In genomic region chr11:3832816-3833215, GRCh38 we compare ENCODE assay signal across 14 cellular contexts. TPM values are rescaled to one million over a fixed set of nuclear protein-coding genes. Genes with fewer than 3 reads are reported as not detected.
DNase-seq lines count a peak whose midpoint lies in the region; ATAC-seq and TF ChIP-seq lines count a peak whose summit lies in the region.
"Had no signal": no experiment of that assay in that cellular context is flagged by ENCODE, and none has a peak within 500 bp of the region (broad histone marks: within the 10 kb centered on the region; RNA-seq: fewer than 3 reads in every experiment).

No MANE protein-coding gene starts in this region.

- H3K9me3 Mint-ChIP-seq in activated naive CD4-positive, alpha-beta T cell treated with anti-CD3 and anti-CD28 coated beads for 36 hours: no peaks in the 10 kb centered on the region
- no peaks in the 10 kb centered on the region for H3K9me3 Mint-ChIP-seq in activated CD8-positive, alpha-beta T cell treated with anti-CD3 and anti-CD28 coated beads for 36 hours
- no peaks in the 10 kb centered on the region for H3K9me3 Mint-ChIP-seq in immature natural killer cell

- intact Hi-C loops in activated naive CD4-positive, alpha-beta T cell treated with anti-CD3 and anti-CD28 coated beads for 36 hours (cut with micrococcal nuclease): loop anchor here (1.0 kb wide), 1 partner anchor 7 kb away; the partner anchor contains the start of gene RHOG
- intact Hi-C loops in activated CD8-positive, alpha-beta T cell treated with anti-CD3 and anti-CD28 coated beads for 36 hours (cut with micrococcal nuclease): no loop called here

- H3K27ac Mint-ChIP-seq in activated naive CD4-positive, alpha-beta T cell treated with anti-CD3 and anti-CD28 coated beads for 36 hours: peak overlapping the region; percentile 86
- H3K27ac Mint-ChIP-seq in activated CD8-positive, alpha-beta T cell treated with anti-CD3 and anti-CD28 coated beads for 36 hours: peak overlapping the region; percentile 91
- peak overlapping the region; percentile 85 to 98 (median 93) for H3K27ac Mint-ChIP-seq in immature natural killer cell

- no peaks in the 10 kb centered on the region for H3K27me3 Mint-ChIP-seq in activated naive CD4-positive, alpha-beta T cell treated with anti-CD3 and anti-CD28 coated beads for 36 hours (ENCODE audit: low read depth)
- H3K27me3 Mint-ChIP-seq in activated CD8-positive, alpha-beta T cell treated with anti-CD3 and anti-CD28 coated beads for 36 hours: no peaks in the 10 kb centered on the region
- H3K27me3 Mint-ChIP-seq in immature natural killer cell (ENCODE audit: low read depth in 3 of 3): peaks cover 6 to 13% (median 8%) of the 10 kb centered on the region in 3 donors

- no peak overlapping the region for H3K4me3 Mint-ChIP-seq in activated naive CD4-positive, alpha-beta T cell treated with anti-CD3 and anti-CD28 coated beads for 36 hours
- no peak overlapping the region for H3K4me3 Mint-ChIP-seq in activated CD8-positive, alpha-beta T cell treated with anti-CD3 and anti-CD28 coated beads for 36 hours
- peak overlapping the region; percentile 18 to 66 (median 41) for H3K4me3 Mint-ChIP-seq in immature natural killer cell

- CTCF ChIA-PET in activated naive CD4-positive, alpha-beta T cell treated with anti-CD3 and anti-CD28 coated beads for 36 hours (lab: Charles Lee): interaction anchor here (0.8 to 17.3 kb wide), 6 partner anchors 9 to 240 kb away, joined by 3 to 231 read pairs (median 10); partner anchors contain the start of genes PGAP2, RHOG and STIM1
- CTCF ChIA-PET in activated CD8-positive, alpha-beta T cell treated with anti-CD3 and anti-CD28 coated beads for 36 hours (lab: Charles Lee): interaction anchor here (0.7 to 5.8 kb wide), 6 partner anchors 8 to 240 kb away, joined by 3 to 33 read pairs (median 7); partner anchors contain the start of genes PGAP2 and RHOG

- POLR2A ChIA-PET in activated CD8-positive, alpha-beta T cell treated with anti-CD3 and anti-CD28 coated beads for 36 hours (lab: Charles Lee): interaction anchor here (1.3 to 14.6 kb wide), 3 partner anchors 19 to 37 kb away, joined by 3 to 216 read pairs (median 4); partner anchors contain the start of gene STIM1

- ATAC-seq in activated CD8-positive, alpha-beta T cell treated with anti-CD3 and anti-CD28 coated beads for 36 hours: no peak
- ATAC-seq in GM18867 (IDR thresholded peaks at IDR 0.05; ENCODE audit: unreplicated experiment): no peak

- no peak for DNase-seq in activated naive CD4-positive, alpha-beta T cell treated with anti-CD3 and anti-CD28 coated beads for 36 hours
- no peak for DNase-seq in activated naive CD4-positive, alpha-beta T cell treated with anti-CD3 and anti-CD28 coated beads, Interleukin-2, amount 50 U/mL, for 16 hours
- no peak for DNase-seq in activated CD8-positive, alpha-beta T cell treated with anti-CD3 and anti-CD28 coated beads for 36 hours
- DNase-seq in immature natural killer cell: no peak
- DNase-seq in NCI-H1105 (lab: John Stamatoyannopoulos, UW): no peak
- no peak for DNase-seq in NCI-H510A treated with DMSO at 0.1 percent for 48 hours (lab: John Stamatoyannopoulos, UW)
- DNase-seq: left colon, NCI-H2081, NCI-H748 treated with DMSO at 0.1 percent for 48 hours, WERI-Rb-1 had no signal

- H3K4me1 Mint-ChIP-seq in activated naive CD4-positive, alpha-beta T cell treated with anti-CD3 and anti-CD28 coated beads for 36 hours (ENCODE audit: low read depth): peaks cover 78% of the 10 kb centered on the region
- H3K4me1 Mint-ChIP-seq in activated CD8-positive, alpha-beta T cell treated with anti-CD3 and anti-CD28 coated beads for 36 hours (ENCODE audit: low read depth): peaks cover 74% of the 10 kb centered on the region
- peaks cover 81 to 88% of the 10 kb centered on the region in 2 donors for H3K4me1 Mint-ChIP-seq in immature natural killer cell

- peak overlapping the region; percentile 79 for H3K27ac ChIP-seq in temporal lobe (ENCODE audit: low read depth, low read length)
- H3K27ac ChIP-seq: hepatocyte, thoracic aorta, WERI-Rb-1 had no signal

- no peak for TF ChIP-seq CTCF in activated CD8-positive, alpha-beta T cell treated with anti-CD3 and anti-CD28 coated beads for 36 hours (IDR thresholded peaks at IDR 0.05)

- H3K36me3 Mint-ChIP-seq in activated naive CD4-positive, alpha-beta T cell treated with anti-CD3 and anti-CD28 coated beads for 36 hours (ENCODE audit: low read depth): peaks cover 62% of the 10 kb centered on the region
- peaks cover 75% of the 10 kb centered on the region for H3K36me3 Mint-ChIP-seq in activated CD8-positive, alpha-beta T cell treated with anti-CD3 and anti-CD28 coated beads for 36 hours (ENCODE audit: low read depth)
- peaks cover 7 to 19% (median 14%) of the 10 kb centered on the region in 3 donors for H3K36me3 Mint-ChIP-seq in immature natural killer cell

RNA-seq across cellular contexts. Expression of gene RHOG, which starts 7.9 kb away (rescaled TPM):
- total RNA-seq in activated naive CD4-positive, alpha-beta T cell treated with anti-CD3 and anti-CD28 coated beads for 36 hours: 100 to 1,000 TPM; 142 TPM
- total RNA-seq in activated CD8-positive, alpha-beta T cell treated with anti-CD3 and anti-CD28 coated beads for 36 hours: 100 to 1,000 TPM; 176 to 188 TPM
- 100 to 1,000 TPM; 167 to 292 (median 199) TPM for polyA plus RNA-seq in immature natural killer cell
- total RNA-seq in temporal lobe: 1.5 TPM

RNA-seq across cellular contexts. Expression of gene STIM1, which starts 22.6 kb away (rescaled TPM):
- total RNA-seq in activated naive CD4-positive, alpha-beta T cell treated with anti-CD3 and anti-CD28 coated beads for 36 hours: 10 to 100 TPM; 62.9 to 68.5 TPM
- 10 to 100 TPM; 60.8 to 61.4 TPM for total RNA-seq in activated CD8-positive, alpha-beta T cell treated with anti-CD3 and anti-CD28 coated beads for 36 hours
- polyA plus RNA-seq in immature natural killer cell: 10 to 100 TPM; 28.7 to 53.1 (median 45.5) TPM
- total RNA-seq in temporal lobe: 11.8 TPM

RNA-seq across cellular contexts. Expression of gene PGAP2, which starts 24.5 kb away (rescaled TPM):
- 10 to 100 TPM; 38.9 to 40.8 TPM for total RNA-seq in activated naive CD4-positive, alpha-beta T cell treated with anti-CD3 and anti-CD28 coated beads for 36 hours
- total RNA-seq in activated CD8-positive, alpha-beta T cell treated with anti-CD3 and anti-CD28 coated beads for 36 hours: 10 to 100 TPM; 33.1 to 36.7 TPM
- polyA plus RNA-seq in immature natural killer cell: 10 to 100 TPM in 2 of 3 donors, not detected in 1; 10.7 to 16.1 TPM
- total RNA-seq in temporal lobe: 9.3 TPM

RNA-seq across cellular contexts. Expression of gene NUP98, which starts 35.5 kb away (rescaled TPM):
- total RNA-seq in activated naive CD4-positive, alpha-beta T cell treated with anti-CD3 and anti-CD28 coated beads for 36 hours: 10 to 100 TPM; 90.8 to 97.6 TPM
- total RNA-seq in activated CD8-positive, alpha-beta T cell treated with anti-CD3 and anti-CD28 coated beads for 36 hours: 10 to 100 TPM; 88.4 to 89.9 TPM
- 10 to 100 TPM; 16.2 to 38.1 (median 20.5) TPM for polyA plus RNA-seq in immature natural killer cell
- 56.3 TPM for total RNA-seq in temporal lobe

Comparison
In these comparisons a context has a peak if more than half of its experiments do, and no peak if none do; other contexts are left out.
1. H3K4me3 Mint-ChIP-seq: peak in immature natural killer cell (5 of 5); none in activated naive CD4-positive, alpha-beta T cell treated with anti-CD3 and anti-CD28 coated beads for 36 hours (single experiment) and activated CD8-positive, alpha-beta T cell treated with anti-CD3 and anti-CD28 coated beads for 36 hours (single experiment).
2. RNA of gene RHOG, which starts 7.9 kb away (total RNA-seq): 176 to 188 TPM in activated CD8-positive, alpha-beta T cell treated with anti-CD3 and anti-CD28 coated beads for 36 hours and 142 TPM in activated naive CD4-positive, alpha-beta T cell treated with anti-CD3 and anti-CD28 coated beads for 36 hours; 1.5 TPM in temporal lobe (single experiment); every median in the first group is over 10 times any median in the second.
3. Peak in every context shown above with its lines, with median percentiles within 50 percentile points of each other: H3K27ac Mint-ChIP-seq.